In genomic region chr3:59451041-59451763, GRCh38 we compare ENCODE assay signal across 9 cellular contexts.
DNase-seq lines count a peak whose midpoint lies in the region; ATAC-seq lines count a peak whose summit lies in the region.
"Had no signal": no experiment of that assay in that cellular context is flagged by ENCODE, and none has a peak within 500 bp of the region (broad histone marks: within the 10 kb centered on the region; RNA-seq: fewer than 3 reads in every experiment).

No MANE protein-coding gene starts in this region.

- peaks cover 0 to 4% (median 0%) of the 10 kb centered on the region in 3 donors for H3K36me3 Mint-ChIP-seq in immature natural killer cell

- H3K27me3 Mint-ChIP-seq in immature natural killer cell (ENCODE audit: low read depth in 3 of 3): peaks cover 0 to 5% (median 3%) of the 10 kb centered on the region in 3 donors
- H3K27me3 Mint-ChIP-seq in stimulated activated naive CD8-positive, alpha-beta T cell treated with anti-CD3 and anti-CD28 coated beads, Interleukin-15, amount 100 ng/mL, for 72 hours: no peaks in the 10 kb centered on the region
- H3K27me3 Mint-ChIP-seq: dendritic cell treated with granulocyte-macrophage colony-stimulating factor and Interleukin-4, amounts not matched to agents 40 ng/mL and 50 ng/mL, for 4 days had no signal

- H3K9me3 ChIP-seq in BLaER1: no peaks in the 10 kb centered on the region; the same call in 1 of the 2 replicates

- peak; percentile 4 to 8 for DNase-seq in activated CD4-positive, alpha-beta T cell treated with anti-CD3 and anti-CD28 coated beads, Interleukin-2, amount 50 U/mL, for 4 hours
- peak; percentile 74 to 83 (median 80) for DNase-seq in immature natural killer cell
- DNase-seq in stimulated activated naive CD8-positive, alpha-beta T cell treated with anti-CD3 and anti-CD28 coated beads, Interleukin-15, amount 100 ng/mL, for 72 hours: peak; percentile 68 to 77
- no peak for DNase-seq in NCI-H446 (lab: John Stamatoyannopoulos, UW)
- DNase-seq in NCI-H1930 (lab: John Stamatoyannopoulos, UW): no peak

- peak overlapping the region; percentile 87 for H3K4me2 ChIP-seq in BLaER1

- H3K27me3 ChIP-seq in BLaER1: no peaks in the 10 kb centered on the region

- no peaks in the 10 kb centered on the region for H3K9me3 Mint-ChIP-seq in immature natural killer cell
- H3K9me3 Mint-ChIP-seq in stimulated activated naive CD8-positive, alpha-beta T cell treated with anti-CD3 and anti-CD28 coated beads, Interleukin-15, amount 100 ng/mL, for 72 hours: peaks cover 14 to 22% of the 10 kb centered on the region in 2 donors
- H3K9me3 Mint-ChIP-seq: dendritic cell treated with granulocyte-macrophage colony-stimulating factor and Interleukin-4, amounts not matched to agents 40 ng/mL and 50 ng/mL, for 4 days had no signal

- ATAC-seq in GM19467 (IDR thresholded peaks at IDR 0.05; ENCODE audit: unreplicated experiment) (peak; percentile 96), HG03558 (IDR thresholded peaks at IDR 0.05; ENCODE audit: extremely low read depth, unreplicated experiment) (peak; percentile 93)
- peak; percentile 96 for ATAC-seq in stimulated activated naive CD8-positive, alpha-beta T cell treated with anti-CD3 and anti-CD28 coated beads, Interleukin-15, amount 100 ng/mL, for 72 hours

- peak overlapping the region; percentile 87 to 98 (median 92) for H3K27ac Mint-ChIP-seq in immature natural killer cell
- peak overlapping the region; percentile 96 to 98 for H3K27ac Mint-ChIP-seq in stimulated activated naive CD8-positive, alpha-beta T cell treated with anti-CD3 and anti-CD28 coated beads, Interleukin-15, amount 100 ng/mL, for 72 hours
- H3K27ac Mint-ChIP-seq: dendritic cell treated with granulocyte-macrophage colony-stimulating factor and Interleukin-4, amounts not matched to agents 40 ng/mL and 50 ng/mL, for 4 days had no signal

- peaks cover 59% of the 10 kb centered on the region for H3K4me1 ChIP-seq in BLaER1

- no peaks in the 10 kb centered on the region for H3K36me3 ChIP-seq in BLaER1

- H3K4me1 Mint-ChIP-seq in immature natural killer cell: peaks cover 59 to 62% of the 10 kb centered on the region in 2 donors
- peaks cover 72% of the 10 kb centered on the region for H3K4me1 Mint-ChIP-seq in stimulated activated naive CD8-positive, alpha-beta T cell treated with anti-CD3 and anti-CD28 coated beads, Interleukin-15, amount 100 ng/mL, for 72 hours

- no peaks in the 10 kb centered on the region for H4K20me1 ChIP-seq in BLaER1

- peak overlapping the region; percentile 29; the same call in 1 of the 2 replicates for H3K4me3 ChIP-seq in BLaER1

- H3K27ac ChIP-seq in BLaER1: peak overlapping the region; percentile 93

- H3K4me3 Mint-ChIP-seq in immature natural killer cell: peak overlapping the region; percentile 70 to 84 (median 81)
- H3K4me3 Mint-ChIP-seq in stimulated activated naive CD8-positive, alpha-beta T cell treated with anti-CD3 and anti-CD28 coated beads, Interleukin-15, amount 100 ng/mL, for 72 hours: peak overlapping the region; percentile 83 to 86
- H3K4me3 Mint-ChIP-seq: dendritic cell treated with granulocyte-macrophage colony-stimulating factor and Interleukin-4, amounts not matched to agents 40 ng/mL and 50 ng/mL, for 4 days had no signal

- peak overlapping the region; percentile 67 for H3K9ac ChIP-seq in BLaER1

Comparison
In these comparisons a context has a peak if more than half of its experiments do, and no peak if none do; other contexts are left out.
1. DNase-seq: peak in activated CD4-positive, alpha-beta T cell treated with anti-CD3 and anti-CD28 coated beads, Interleukin-2, amount 50 U/mL, for 4 hours (2 of 2), immature natural killer cell (3 of 3) and stimulated activated naive CD8-positive, alpha-beta T cell treated with anti-CD3 and anti-CD28 coated beads, Interleukin-15, amount 100 ng/mL, for 72 hours (2 of 2); none in NCI-H446 (0 of 2) and NCI-H1930 (0 of 2).
2. Peak in every context shown above with its lines, with median percentiles within 50 percentile points of each other: ATAC-seq.